ENCODE assay signal across 8 cellular contexts in genomic region chrX:118496763-118497079, GRCh38. TPM values are rescaled to one million over a fixed set of nuclear protein-coding genes. Genes with fewer than 3 reads are reported as not detected.
DNase-seq lines count a peak whose midpoint lies in the region; ATAC-seq, FAIRE-seq and TF ChIP-seq lines count a peak whose summit lies in the region.

No MANE protein-coding gene starts in this region.

- no peak overlapping the region for H2BK120ac ChIP-seq in H1 (replicated peaks; ENCODE audit: low read depth, low read length)

- H2BK15ac ChIP-seq in H1 (ENCODE audit: low read length): no peak overlapping the region

- H3K56ac ChIP-seq in H1 (replicated peaks; ENCODE audit: insufficient read length, low read depth, low read length): no peak overlapping the region

- no peak overlapping the region for H2BK12ac ChIP-seq in H1 (ENCODE audit: low read depth, low read length)

- POLR2A ChIA-PET in CD8-positive, alpha-beta memory T cell (lab: Charles Lee): interaction anchor here (0.9 to 3.6 kb wide), 7 partner anchors 26 to 71 kb away, joined by 3 to 33 read pairs (median 9); no protein-coding TSS in a partner anchor
- POLR2A ChIA-PET in H1 (lab: Charles Lee; ENCODE audit: partially characterized antibody): no interaction called here

- no peak for FAIRE-seq in H1 (lab: Jason Lieb, UNC)

- no peak for TF ChIP-seq EP300 in H1 (IDR thresholded peaks at IDR 0.05; ENCODE audit: borderline replicate concordance in 1 of 2, low read depth in 2 of 2, low read length in 2 of 2)

- ATAC-seq in GM21447 (IDR thresholded peaks at IDR 0.05; ENCODE audit: unreplicated experiment): peak; percentile 14

- peak overlapping the region; percentile 96 to 99 (median 99) for H3K4me3 Mint-ChIP-seq in CD8-positive, alpha-beta memory T cell

- no peaks in the 10 kb centered on the region for H3K36me3 ChIP-seq in CD8-positive, alpha-beta memory T cell (ENCODE audit: insufficient read depth, low read length)
- H3K36me3 ChIP-seq in H1 (ENCODE audit: control insufficient read depth in 2 of 4, insufficient read depth in 4 of 4, low read length in 3 of 4) (no peaks in the 10 kb centered on the region), neuron (ENCODE audit: insufficient read depth, low read length) (no peaks in the 10 kb centered on the region)

- H3K27ac Mint-ChIP-seq in CD8-positive, alpha-beta memory T cell: peak overlapping the region; percentile 95 to 99 (median 98)

- CTCF ChIA-PET in CD8-positive, alpha-beta memory T cell (lab: Charles Lee): interaction anchor here (0.9 to 3.0 kb wide), 6 partner anchors 30 to 144 kb away, joined by 3 to 15 read pairs (median 6); no protein-coding TSS in a partner anchor
- CTCF ChIA-PET in H1 (lab: Charles Lee; ENCODE audit: partially characterized antibody): interaction anchor here (1.3 to 2.0 kb wide), 3 partner anchors 37 to 105 kb away, joined by 3 to 9 read pairs (median 4); no protein-coding TSS in a partner anchor

- H3K23me2 ChIP-seq in H1 (ENCODE audit: low read depth, low read length): peaks cover 5% of the 10 kb centered on the region; the same call in 1 of the 2 replicates

- H3K36me3 Mint-ChIP-seq in CD8-positive, alpha-beta memory T cell: peaks cover 0 to 13% (median 2%) of the 10 kb centered on the region in 3 donors

- H3K27me3 ChIP-seq in CD8-positive, alpha-beta memory T cell (ENCODE audit: insufficient read depth, low read length, poor library complexity, severe bottlenecking): no peaks in the 10 kb centered on the region
- H3K27me3 ChIP-seq in H1 (replicated peaks in 1 of 4; ENCODE audit: control insufficient read depth in 3 of 4, extremely low read depth in 1 of 4, insufficient read depth in 3 of 4, low read length in 3 of 4) (peaks cover 0 to 15% (median 9%) of the 10 kb centered on the region in 4 experiments; a peak in 6 of 7 replicates), neuron (ENCODE audit: insufficient read depth, low read length) (no peaks in the 10 kb centered on the region)

- H4K20me1 ChIP-seq in H1 (replicated peaks in 1 of 2; ENCODE audit: control insufficient read depth in 1 of 2, insufficient read depth in 2 of 2, low read length in 2 of 2): no peaks in the 10 kb centered on the region

- no peaks in the 10 kb centered on the region for H3K9me3 ChIP-seq in CD8-positive, alpha-beta memory T cell (ENCODE audit: low read length)
- H3K9me3 ChIP-seq in H1 (ENCODE audit: insufficient read depth in 2 of 2, low read depth in 1 of 2, low read length in 1 of 2) (no peaks in the 10 kb centered on the region), neuron (ENCODE audit: low read length) (no peaks in the 10 kb centered on the region)

- H3K27me3 Mint-ChIP-seq in CD8-positive, alpha-beta memory T cell: no peaks in the 10 kb centered on the region

- H2BK5ac ChIP-seq in H1 (ENCODE audit: low read depth, low read length): no peak overlapping the region

- peak overlapping the region; percentile 94 to 98 for H3K4me2 ChIP-seq in H1 (ENCODE audit: insufficient read depth in 1 of 2, low read depth in 2 of 2, low read length in 2 of 2)

- H3K4me3 ChIP-seq in CD8-positive, alpha-beta memory T cell (ENCODE audit: low read length): peak overlapping the region; percentile 84
- peak overlapping the region; percentile 61 to 76 (median 66) for H3K4me3 ChIP-seq in H1 (ENCODE audit: extremely low read depth in 1 of 4, insufficient read depth in 2 of 4, low read depth in 3 of 4, low read length in 4 of 4)
- peak overlapping the region; percentile 53 for H3K4me3 ChIP-seq in neuron (ENCODE audit: low read length)

- H3K14ac ChIP-seq in H1 (ENCODE audit: insufficient read length): no peak overlapping the region

- TF ChIP-seq POLR2A in H1 (IDR thresholded peaks at IDR 0.05; ENCODE audit: control extremely low read depth in 1 of 2, low read depth in 2 of 2, low read length in 2 of 2): no peak

- H2BK20ac ChIP-seq in H1 (ENCODE audit: low read length): no peak overlapping the region

- no peak overlapping the region for H4K5ac ChIP-seq in H1 (ENCODE audit: insufficient read length, low read depth, low read length)

- 10% methylated on average over 7 of the region's 13 CpGs; no CpG with 5 or more reads in 1 of the 2 experiments for WGBS in H1 (ENCODE audit: extremely low coverage in 1 of 2, insufficient coverage in 1 of 2, insufficient read length in 1 of 2, insufficient replicate concordance in 2 of 2, low coverage in 1 of 2, low lambda C conversion rate in 2 of 2, missing lambda C conversion rate in 1 of 2), 2 experiments

- no peak for TF ChIP-seq RAD21 in H1 (IDR thresholded peaks at IDR 0.05 in 1 of 2, conservative IDR thresholded peaks at IDR 0.05 in 1 of 2; ENCODE audit: low read depth in 2 of 2, low read length in 2 of 2)

- peak overlapping the region; percentile 78 for H3K18ac ChIP-seq in H1 (ENCODE audit: extremely low read depth, low read length)

- TF ChIP-seq CTCF in H1 (IDR thresholded peaks at IDR 0.05; ENCODE audit: control extremely low read depth in 1 of 3, insufficient read depth in 1 of 3, low read depth in 1 of 3, low read length in 3 of 3): no peak

- H3K4me1 ChIP-seq in CD8-positive, alpha-beta memory T cell (ENCODE audit: insufficient read depth, low read length): peaks cover 36% of the 10 kb centered on the region
- H3K4me1 ChIP-seq in H1 (replicated peaks in 1 of 4; ENCODE audit: control insufficient read depth in 3 of 4, insufficient read depth in 4 of 4, low read length in 3 of 4): peaks cover 0 to 12% (median 8%) of the 10 kb centered on the region in 4 experiments; a peak in 4 of 7 replicates
- H3K4me1 ChIP-seq in neuron (ENCODE audit: insufficient read depth, low read length): peaks cover 20% of the 10 kb centered on the region

- no peak for DNase-seq in CD8-positive, alpha-beta memory T cell
- DNase-seq in NCI-H69 (lab: John Stamatoyannopoulos, UW) (peak; percentile 52), H1 (ENCODE audit: low read depth in 1 of 2, low spot score in 2 of 2) (no peak), UCSD-AML1 (lab: John Stamatoyannopoulos, UW; ENCODE audit: unreplicated experiment) (no peak), NCI-H2196 (lab: John Stamatoyannopoulos, UW; ENCODE audit: unreplicated experiment) (no peak)
- DNase-seq in central memory CD4-positive, alpha-beta T cell: no peak

- H4K91ac ChIP-seq in H1 (replicated peaks; ENCODE audit: insufficient read length, low read length): no peak overlapping the region

- H3K27ac ChIP-seq in CD8-positive, alpha-beta memory T cell (ENCODE audit: low read depth, low read length): peak overlapping the region; percentile 90
- no peak overlapping the region for H3K27ac ChIP-seq in H1 (ENCODE audit: low read depth, low read length)

- peaks cover 0 to 8% of the 10 kb centered on the region in 2 experiments; a peak in 1 of 4 replicates for H3K79me2 ChIP-seq in H1 (ENCODE audit: control insufficient read depth in 1 of 2, insufficient read depth in 2 of 2, low read length in 2 of 2)

- peaks cover 21 to 34% (median 30%) of the 10 kb centered on the region in 3 donors for H3K4me1 Mint-ChIP-seq in CD8-positive, alpha-beta memory T cell

- H3K79me1 ChIP-seq in H1 (ENCODE audit: low read depth, low read length): no peaks in the 10 kb centered on the region

- H3K23ac ChIP-seq in H1 (ENCODE audit: insufficient read length): no peak overlapping the region

- no peak overlapping the region for H3K4ac ChIP-seq in H1 (replicated peaks; ENCODE audit: insufficient read length, low read depth, low read length)

- no peaks in the 10 kb centered on the region for H3K9me3 Mint-ChIP-seq in CD8-positive, alpha-beta memory T cell

- no peak overlapping the region for H2AK5ac ChIP-seq in H1 (ENCODE audit: low read depth, low read length)

- no peak overlapping the region for H2AFZ ChIP-seq in H1 (ENCODE audit: low read length)
- H2AFZ ChIP-seq in neuron (ENCODE audit: low read depth, low read length): peak overlapping the region; percentile 72

- H3K9ac ChIP-seq in H1 (replicated peaks in 1 of 4; ENCODE audit: extremely low read depth in 1 of 4, low read depth in 3 of 4, low read length in 3 of 4): peak overlapping the region in 1 of 4 experiments; percentile 37; a peak in 1 of 7 replicates

- no peak overlapping the region for H4K8ac ChIP-seq in H1 (ENCODE audit: extremely low read depth, insufficient read depth, low read length)

TF ChIP-seq in H1, 55 proteins besides CTCF, POLR2A, EP300 and RAD21:
- TF ChIP-seq SIX5 (IDR thresholded peaks at IDR 0.05; ENCODE audit: low read depth, low read length) (no peak), KDM5A (IDR thresholded peaks at IDR 0.05; ENCODE audit: low read length) (no peak), CHD2 (IDR thresholded peaks at IDR 0.05; ENCODE audit: low read length) (no peak), RFX5 (IDR thresholded peaks at IDR 0.05; ENCODE audit: borderline replicate concordance, low read depth, low read length) (no peak), TBP (IDR thresholded peaks at IDR 0.05; ENCODE audit: low read depth, low read length) (no peak), FOSL1 (IDR thresholded peaks at IDR 0.05; ENCODE audit: insufficient read depth, low read depth, low read length) (no peak), TEAD4 (IDR thresholded peaks at IDR 0.05; ENCODE audit: low read depth, low read length) (no peak), RNF2 (IDR thresholded peaks at IDR 0.05; ENCODE audit: borderline replicate concordance, low read depth, low read length, missing control alignments, poor library complexity, severe bottlenecking) (no peak), JUND (IDR thresholded peaks at IDR 0.05; ENCODE audit: low read length) (no peak), HDAC2 (IDR thresholded peaks at IDR 0.05; ENCODE audit: borderline replicate concordance in 1 of 2, low read depth in 2 of 2, low read length in 2 of 2) (no peak), MAX (IDR thresholded peaks at IDR 0.05) (no peak), BACH1 (IDR thresholded peaks at IDR 0.05; ENCODE audit: low read length) (no peak), HDAC6 (IDR thresholded peaks at IDR 0.05; ENCODE audit: low read depth, low read length) (no peak)

RNA-seq across cellular contexts. Expression of gene DOCK11, which starts 1.1 kb away (rescaled TPM):
- total RNA-seq in CD8-positive, alpha-beta memory T cell: 10 to 100 TPM; 49.4 to 50.1 TPM
- 37.8 TPM for polyA plus RNA-seq in CD8-positive, alpha-beta memory T cell
- total RNA-seq in H1 (2021; fragmentation: NEBNext Ultra II Directional; extraction: Animal tissue kit (Norgen Biotek cat#: 25700)): 11.9 and 12.0 TPM in 2 replicates
- 2.8 and 4.9 TPM in 2 replicates for polyA plus RNA-seq in H1 (2011; rRNA removed)
- polyA plus RNA-seq in H1 (2011; cell fraction: cytosol; rRNA removed): 7.8 TPM
- polyA plus RNA-seq in H1 (2011; cell fraction: nucleus; rRNA removed): 2.6 TPM
- polyA plus RNA-seq in H1 (2012, experiment 1 of 2): 6.5 to 8.9 TPM (median 7.8 TPM) in 4 replicates
- polyA plus RNA-seq in H1 (2012, experiment 2 of 2): 0.84 TPM
- polyA plus RNA-seq in H1 (2013, experiment 1 of 2): 6.1 TPM
- 6.5 TPM for polyA plus RNA-seq in H1 (2013, experiment 2 of 2)
- 9.8 and 15.2 TPM in 2 replicates for polyA minus RNA-seq in H1 (2011; rRNA and poly(A)+ RNA removed)
- polyA minus RNA-seq in H1 (2011; cell fraction: cytosol; rRNA and poly(A)+ RNA removed): 6.5 TPM
- polyA minus RNA-seq in H1 (2011; cell fraction: nucleus; rRNA and poly(A)+ RNA removed): 13.7 TPM
